26 cellular contexts compared by ENCODE assay signal in the genomic region with DNA sequence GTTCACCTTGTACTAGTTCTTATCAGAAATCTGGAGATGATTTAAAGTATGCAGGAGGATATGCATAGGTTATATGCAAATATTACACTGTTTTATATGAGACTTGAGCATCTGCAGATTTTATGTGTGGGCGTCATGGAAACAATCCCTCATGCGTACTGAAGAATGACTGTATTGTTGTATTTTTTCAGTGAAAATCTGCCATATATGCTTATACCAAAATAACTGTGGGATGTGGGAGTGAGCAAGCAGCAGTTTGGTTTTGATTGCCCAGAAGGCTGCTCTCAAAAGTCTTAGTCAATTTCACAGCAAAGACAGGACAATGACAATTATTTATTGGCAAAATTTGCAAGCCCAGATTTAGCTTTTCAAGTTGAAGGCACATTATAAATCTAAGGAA.
"Had no signal": no experiment of that assay in that cellular context is flagged by ENCODE, and none has a peak within 500 bp of the region (broad histone marks: within the 10 kb centered on the region; RNA-seq: fewer than 3 reads in every experiment).

No MANE protein-coding gene starts in this region.

- H3K79me2 ChIP-seq: parathyroid adenoma had no signal

- H3K36me3 ChIP-seq: neural progenitor cell, ovary, right lobe of liver, sigmoid colon, stomach, thoracic aorta, thyroid gland, tibial nerve, upper lobe of left lung, vagina had no signal

- H3K4me2 ChIP-seq: neural progenitor cell had no signal

- H3K4me3 ChIP-seq: neural progenitor cell, ovary, psoas muscle, right lobe of liver, sigmoid colon, stomach, thoracic aorta, thyroid gland, tibial nerve, upper lobe of left lung, vagina had no signal

- H2AFZ ChIP-seq: neural progenitor cell, parathyroid adenoma had no signal

- H3K9ac ChIP-seq: neural progenitor cell, parathyroid adenoma had no signal

- H3K9me3 ChIP-seq: ovary, psoas muscle, right lobe of liver, sigmoid colon, stomach, thoracic aorta, thyroid gland, tibial nerve, upper lobe of left lung, vagina had no signal

- ATAC-seq: natural killer cell treated with Interleukin-12 subunit alpha and Interleukin-12 subunit beta and Interleukin-15 and Interleukin-18, amount 100 ng/mL, for 72 hours; psoas muscle; right cardiac atrium; right lobe of liver; stimulated activated effector memory CD8-positive, alpha-beta T cell treated with anti-CD3 and anti-CD28 coated beads, Interleukin-12 subunit alpha, Interleukin-12 subunit beta, amount 100 ng/mL, for 72 hours; stimulated activated naive B cell treated with anti-CD40 and anti-IgM and Interleukin-4, amounts not matched to agents 10 μg/mL and 1 μg/mL and 100 μg/mL, for 72 hours had no signal

- DNase-seq: nephron progenitor cell; occipital lobe; ovary; posterior cingulate gyrus; psoas muscle; right cardiac atrium; right lobe of liver; sigmoid colon; small intestine; stimulated activated CD4-positive, alpha-beta T cell treated with anti-CD3 and anti-CD28 coated beads, Interleukin-15, amount 100 ng/mL, for 24 hours; stimulated activated CD4-positive, alpha-beta T cell treated with anti-CD3 and anti-CD28 coated beads, Interleukin-2, amount 100 ng/mL, for 24 hours; stimulated activated CD4-positive, alpha-beta T cell treated with anti-CD3 and anti-CD28 coated beads, Interleukin-2, amount 100 ng/mL, for 48 hours; stimulated activated CD4-positive, alpha-beta T cell treated with anti-CD3 and anti-CD28 coated beads, Interleukin-4, amount 100 ng/mL, for 24 hours; stimulated activated naive B cell treated with anti-CD40 and anti-IgM and Interleukin-4, amounts not matched to agents 10 μg/mL and 1 μg/mL and 100 μg/mL, for 72 hours; stimulated activated naive CD4-positive, alpha-beta T cell treated with Interleukin-2 at 50 U/mL for 16 hours; stomach; thyroid gland; trophoblast cell; upper lobe of left lung had no signal

- H3K27ac ChIP-seq: neural progenitor cell, ovary, parathyroid adenoma, psoas muscle, right lobe of liver, sigmoid colon, stomach, thoracic aorta, thyroid gland, tibial nerve, upper lobe of left lung, vagina had no signal

- H3K27me3 ChIP-seq: neural progenitor cell, ovary, right lobe of liver, sigmoid colon, stomach, thyroid gland, tibial nerve, upper lobe of left lung, vagina had no signal

- H3K4me1 ChIP-seq: neural progenitor cell, parathyroid adenoma, psoas muscle, right lobe of liver, sigmoid colon, stomach, thyroid gland, tibial nerve, upper lobe of left lung, vagina had no signal
